8 cellular contexts compared by ENCODE assay signal in genomic region chr9:42431616-42432010, GRCh38.
DNase-seq lines count a peak whose midpoint lies in the region; ATAC-seq and TF ChIP-seq lines count a peak whose summit lies in the region.
"Not testable (repeated sequence)": the region's sequence is repeated elsewhere in the genome, so short reads cannot be mapped to it uniquely, and the experiment has no call there.

No MANE protein-coding gene starts in this region.

- H3K27me3 Mint-ChIP-seq in activated naive CD4-positive, alpha-beta T cell treated with anti-CD3 and anti-CD28 coated beads, Interleukin-2, amount 50 U/mL, for 24 hours; osteocyte (ENCODE audit: unreplicated experiment): not testable (repeated sequence)

- TF ChIP-seq POLR2A in IMR-90 (IDR thresholded peaks at IDR 0.05; ENCODE audit: low read depth, low read length) = not testable (repeated sequence)

- not testable (repeated sequence) for H2BK15ac ChIP-seq in IMR-90 (ENCODE audit: low read depth, low read length); mesenchymal stem cell (ENCODE audit: low read depth, poor library complexity, severe bottlenecking)

- in situ Hi-C loops in IMR-90 (cut with MboI; ENCODE audit: low sequenced_read_pairs); mammary epithelial cell (cut with MboI; ENCODE audit: low sequenced_read_pairs in 2 of 2): not testable (repeated sequence)

- no CpG with 5 or more reads among the region's 1 CpG for WGBS in IMR-90 (ENCODE audit: extremely low coverage in 2 of 2, insufficient read length in 1 of 2), 2 experiments
- WGBS in mammary epithelial cell (ENCODE audit: low coverage, missing lambda C conversion rate) = 100% methylated on average over 1 of the region's 1 CpG
- WGBS in mesenchymal stem cell = no CpG with 5 or more reads among the region's 1 CpG

- H3K56ac ChIP-seq in IMR-90 (ENCODE audit: extremely low read depth, insufficient read depth, low read length) = 0 out of 2 replicates have a peak overlapping the region, but pooled peaks have one; percentile 17

- not testable (repeated sequence) for TF ChIP-seq RAD21 in IMR-90 (IDR thresholded peaks at IDR 0.05; ENCODE audit: low read length)

- not testable (repeated sequence) for H2AFZ ChIP-seq in IMR-90 (replicated peaks; ENCODE audit: low read length, poor library complexity); mammary epithelial cell (ENCODE audit: low read depth, low read length); mesenchymal stem cell (ENCODE audit: low read depth, low read length)

- not testable (repeated sequence) for H3K23ac ChIP-seq in IMR-90 (ENCODE audit: low read depth, low read length); mesenchymal stem cell (ENCODE audit: low read length in 2 of 2)

- ATAC-seq in GM21423 (IDR thresholded peaks at IDR 0.05; ENCODE audit: unreplicated experiment) = peak; percentile 12
- not testable (repeated sequence) for ATAC-seq in IMR-90 (ENCODE audit: low read depth)

- H4K5ac ChIP-seq in IMR-90 (ENCODE audit: low read depth, low read length) = peak overlapping the region; percentile 54; the same call in 1 of the 2 replicates

- intact Hi-C loops in IMR-90 (cut with micrococcal nuclease); mammary epithelial cell (cut with micrococcal nuclease): not testable (repeated sequence)

- H4K8ac ChIP-seq in IMR-90 (ENCODE audit: low read depth in 2 of 2, low read length in 2 of 2) = peak overlapping the region in 1 of 2 experiments; percentile 74; a peak in 3 of 4 replicates
- not testable (repeated sequence) for H4K8ac ChIP-seq in mesenchymal stem cell (ENCODE audit: low read length)

- peak overlapping the region in 1 of 2 experiments; percentile 54 for H2BK12ac ChIP-seq in mesenchymal stem cell (ENCODE audit: low read length in 2 of 2)

- H3K4me3 Mint-ChIP-seq in activated naive CD4-positive, alpha-beta T cell treated with anti-CD3 and anti-CD28 coated beads, Interleukin-2, amount 50 U/mL, for 24 hours = peak overlapping the region; percentile 15
- H3K4me3 Mint-ChIP-seq in osteocyte (ENCODE audit: unreplicated experiment) = not testable (repeated sequence)

- peak overlapping the region; percentile 61 for H3K18ac ChIP-seq in IMR-90 (ENCODE audit: low read depth, low read length)
- peak overlapping the region; percentile 21 to 34 for H3K18ac ChIP-seq in mesenchymal stem cell (ENCODE audit: low read depth in 1 of 2, low read length in 2 of 2)

- dilution Hi-C loops in IMR-90 (cut with HindIII; ENCODE audit: low sequenced_read_pairs, unreplicated experiment); mammary epithelial cell (cut with HindIII; ENCODE audit: low sequenced_read_pairs): not testable (repeated sequence)

- peak overlapping the region; percentile 41; the same call in 1 of the 2 replicates for H4K91ac ChIP-seq in IMR-90 (ENCODE audit: insufficient read depth, low read depth, low read length)
- not testable (repeated sequence) for H4K91ac ChIP-seq in mesenchymal stem cell (ENCODE audit: low read length)

- peak overlapping the region; percentile 80; the same call in 1 of the 2 replicates for H2BK120ac ChIP-seq in IMR-90 (ENCODE audit: low read depth, low read length)
- not testable (repeated sequence) for H2BK120ac ChIP-seq in mesenchymal stem cell (ENCODE audit: low read depth, low read length)

- H3K4me1 ChIP-seq in BLaER1 treated with 17β-estradiol and CSF1 and Interleukin-3, amounts not matched to agents 10 nM and 100 nM; IMR-90 (ENCODE audit: control insufficient read depth, insufficient read depth, low read length); mesenchymal stem cell (ENCODE audit: control insufficient read depth, insufficient read depth, low read depth, low read length): not testable (repeated sequence)
- peaks cover 11% of the 10 kb centered on the region for H3K4me1 ChIP-seq in SJSA1 (replicated peaks)
- H3K4me1 ChIP-seq in mammary epithelial cell (ENCODE audit: insufficient read depth, low read length) = peaks cover 20% of the 10 kb centered on the region

- not testable (repeated sequence) for H2AK9ac ChIP-seq in IMR-90 (replicated peaks; ENCODE audit: low read depth, low read length, poor library complexity)

- H3K4me3 ChIP-seq in BLaER1 treated with 17β-estradiol and CSF1 and Interleukin-3, amounts not matched to agents 10 nM and 100 nM; IMR-90 (ENCODE audit: insufficient read depth, low read depth, low read length); SJSA1; mammary epithelial cell (replicated peaks in 1 of 3; ENCODE audit: insufficient read depth in 1 of 3, low read depth in 2 of 3, low read length in 3 of 3); mesenchymal stem cell (ENCODE audit: insufficient read depth in 1 of 2, low read depth in 1 of 2, low read length in 2 of 2): not testable (repeated sequence)

- not testable (repeated sequence) for BruUV-seq in IMR-90 (replicated peaks; lab: Mats Ljungman, UMichigan); mammary epithelial cell (replicated peaks; lab: Mats Ljungman, UMichigan)

- H4K20me1 ChIP-seq in BLaER1 treated with 17β-estradiol and CSF1 and Interleukin-3, amounts not matched to agents 10 nM and 100 nM; IMR-90 (ENCODE audit: insufficient read depth, low read length); mammary epithelial cell (ENCODE audit: insufficient read depth, low read length): not testable (repeated sequence)

- H3K27ac ChIP-seq in BLaER1 treated with 17β-estradiol and CSF1 and Interleukin-3, amounts not matched to agents 10 nM and 100 nM = peak overlapping the region in 6 of 11 experiments; percentile 41 to 73 (median 52); a peak in 11 of 22 replicates
- H3K27ac ChIP-seq in IMR-90 (ENCODE audit: insufficient read depth, low read length) = peak overlapping the region; percentile 80
- H3K27ac ChIP-seq in SJSA1 = peak overlapping the region; percentile 64
- peak overlapping the region; percentile 24 for H3K27ac ChIP-seq in mammary epithelial cell (ENCODE audit: insufficient read depth, low read depth, low read length)
- H3K27ac ChIP-seq in mesenchymal stem cell (ENCODE audit: low read length, poor library complexity, severe bottlenecking) = peak overlapping the region; percentile 98

- not testable (repeated sequence) for H3K27ac Mint-ChIP-seq in activated naive CD4-positive, alpha-beta T cell treated with anti-CD3 and anti-CD28 coated beads, Interleukin-2, amount 50 U/mL, for 24 hours
- peak overlapping the region; percentile 71 for H3K27ac Mint-ChIP-seq in osteocyte (ENCODE audit: unreplicated experiment)

- not testable (repeated sequence) for H3K9me3 ChIP-seq in BLaER1 treated with 17β-estradiol and CSF1 and Interleukin-3, amounts not matched to agents 10 nM and 100 nM (replicated peaks in 1 of 11); IMR-90 (ENCODE audit: control insufficient read depth, insufficient read depth, low read length); SJSA1 (replicated peaks); mammary epithelial cell (replicated peaks; ENCODE audit: insufficient read depth, low read length); mesenchymal stem cell (ENCODE audit: control insufficient read depth, low read length)

- H3K27me3 ChIP-seq in BLaER1 treated with 17β-estradiol and CSF1 and Interleukin-3, amounts not matched to agents 10 nM and 100 nM; IMR-90 (ENCODE audit: control insufficient read depth, insufficient read depth, low read length); SJSA1 (replicated peaks); mammary epithelial cell (ENCODE audit: insufficient read depth, low read length); mesenchymal stem cell (ENCODE audit: control insufficient read depth in 1 of 2, insufficient read depth in 1 of 2, low read length in 2 of 2): not testable (repeated sequence)

- H3K79me1 ChIP-seq in IMR-90 (ENCODE audit: low read depth in 1 of 2, low read length in 2 of 2); mesenchymal stem cell (replicated peaks; ENCODE audit: low read length, poor library complexity, severe bottlenecking): not testable (repeated sequence)

- CTCF ChIA-PET in IMR-90 (lab: Yijun Ruan, JAX); mammary epithelial cell (lab: Charles Lee; ENCODE audit: low non-redundant PET): not testable (repeated sequence)

- not testable (repeated sequence) for DNase-seq in IMR-90; mammary epithelial cell; mesenchymal stem cell; osteocyte (ENCODE audit: extremely low spot score, unreplicated experiment)
- peak in 1 of 2 experiments; percentile 7 for DNase-seq in SJSA1 (ENCODE audit: low read depth in 1 of 2, low spot score in 2 of 2)

- 0 out of 22 replicates have a peak overlapping the region, but pooled peaks of 1 of the 11 experiments have one; percentile 22 for H3K4me2 ChIP-seq in BLaER1 treated with 17β-estradiol and CSF1 and Interleukin-3, amounts not matched to agents 10 nM and 100 nM
- not testable (repeated sequence) for H3K4me2 ChIP-seq in IMR-90 (ENCODE audit: low read depth, low read length); mammary epithelial cell (ENCODE audit: insufficient read depth, low read depth, low read length); mesenchymal stem cell (ENCODE audit: low read length, poor library complexity, severe bottlenecking)

- not testable (repeated sequence) for H3K9me3 Mint-ChIP-seq in activated naive CD4-positive, alpha-beta T cell treated with anti-CD3 and anti-CD28 coated beads, Interleukin-2, amount 50 U/mL, for 24 hours; osteocyte (ENCODE audit: unreplicated experiment)

- H3K4ac ChIP-seq in IMR-90 (ENCODE audit: low read depth, low read length) = peak overlapping the region; percentile 70; the same call in 1 of the 2 replicates
- not testable (repeated sequence) for H3K4ac ChIP-seq in mesenchymal stem cell (ENCODE audit: low read depth in 1 of 2, low read length in 2 of 2)

- H3K36me3 Mint-ChIP-seq in activated naive CD4-positive, alpha-beta T cell treated with anti-CD3 and anti-CD28 coated beads, Interleukin-2, amount 50 U/mL, for 24 hours; osteocyte (ENCODE audit: unreplicated experiment): not testable (repeated sequence)

- H3K4me1 Mint-ChIP-seq in activated naive CD4-positive, alpha-beta T cell treated with anti-CD3 and anti-CD28 coated beads, Interleukin-2, amount 50 U/mL, for 24 hours = peaks cover 28% of the 10 kb centered on the region
- H3K4me1 Mint-ChIP-seq in osteocyte (ENCODE audit: unreplicated experiment) = peaks cover 20% of the 10 kb centered on the region

- not testable (repeated sequence) for H3K14ac ChIP-seq in IMR-90 (replicated peaks; ENCODE audit: low read depth, low read length); mesenchymal stem cell (ENCODE audit: low read length in 2 of 2)

- H3K79me2 ChIP-seq in mammary epithelial cell (ENCODE audit: insufficient read depth, low read length) = not testable (repeated sequence)

- POLR2A ChIA-PET in IMR-90 (lab: Charles Lee; ENCODE audit: unreplicated experiment) = not testable (repeated sequence)

- H2BK20ac ChIP-seq in IMR-90 (ENCODE audit: low read depth, low read length) = peak overlapping the region; percentile 78; the same call in 1 of the 2 replicates

- not testable (repeated sequence) for H3K9me1 ChIP-seq in IMR-90 (ENCODE audit: insufficient read depth, low read length)

- H2BK5ac ChIP-seq in IMR-90 (ENCODE audit: low read depth, low read length, poor library complexity, severe bottlenecking) = peak overlapping the region; percentile 41
- peak overlapping the region; percentile 98 for H2BK5ac ChIP-seq in mesenchymal stem cell (ENCODE audit: low read depth, low read length, poor library complexity, severe bottlenecking)

- not testable (repeated sequence) for TF ChIP-seq CTCF in IMR-90 (conservative IDR thresholded peaks at IDR 0.05; ENCODE audit: low read depth, low read length); mammary epithelial cell (conservative IDR thresholded peaks at IDR 0.05 in 1 of 2, IDR thresholded peaks at IDR 0.05 in 1 of 2; ENCODE audit: extremely low read depth in 1 of 2, insufficient read depth in 1 of 2, low read depth in 1 of 2, low read length in 2 of 2); osteocyte (IDR thresholded peaks at IDR 0.05)

- H2AK5ac ChIP-seq in IMR-90 (ENCODE audit: low read depth, low read length) = not testable (repeated sequence)
- H2AK5ac ChIP-seq in mesenchymal stem cell (ENCODE audit: low read length, severe bottlenecking) = peak overlapping the region; percentile 98

- H3K36me3 ChIP-seq in BLaER1 treated with 17β-estradiol and CSF1 and Interleukin-3, amounts not matched to agents 10 nM and 100 nM; IMR-90 (ENCODE audit: control insufficient read depth, insufficient read depth, low read length); SJSA1; mammary epithelial cell (ENCODE audit: insufficient read depth, low read length); mesenchymal stem cell (ENCODE audit: control insufficient read depth in 1 of 2, insufficient read depth in 2 of 2, low read depth in 1 of 2, low read length in 2 of 2): not testable (repeated sequence)

- H3K9ac ChIP-seq in BLaER1 treated with 17β-estradiol and CSF1 and Interleukin-3, amounts not matched to agents 10 nM and 100 nM; IMR-90 (ENCODE audit: low read depth, low read length); mammary epithelial cell (ENCODE audit: insufficient read depth, low read length); mesenchymal stem cell (ENCODE audit: low read length): not testable (repeated sequence)

Comparison
In these comparisons a context has a peak if more than half of its experiments do, and no peak if none do; other contexts are left out.
1. H3K27ac ChIP-seq: peak in every context shown above with its lines; median percentile 98 in mesenchymal stem cell; 80 in IMR-90; 64 in SJSA1; 52 in BLaER1 treated with 17β-estradiol and CSF1 and Interleukin-3, amounts not matched to agents 10 nM and 100 nM; 24 in mammary epithelial cell.